Comparison of ENCODE assay signal across 25 cellular contexts in the genomic region with DNA sequence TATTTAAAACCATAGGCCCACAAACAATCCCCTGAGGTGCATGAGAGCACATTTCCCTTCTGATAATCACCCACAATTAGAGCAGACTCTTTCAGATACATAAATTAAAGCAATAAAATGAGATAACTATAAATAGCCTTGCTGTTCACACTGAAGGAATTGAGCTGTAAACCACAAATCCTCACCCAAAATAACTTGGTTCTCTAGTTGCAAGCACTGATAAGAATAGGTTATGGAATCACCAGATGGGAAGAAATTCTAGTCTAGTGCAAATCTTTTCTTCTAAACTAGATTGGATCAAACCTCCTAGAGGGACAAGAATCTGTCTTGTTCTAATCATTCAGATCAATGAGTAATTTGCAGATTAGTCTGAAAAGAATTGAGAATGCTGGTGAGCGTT.
"Had no signal": no experiment of that assay in that cellular context is flagged by ENCODE, and none has a peak within 500 bp of the region (broad histone marks: within the 10 kb centered on the region; RNA-seq: fewer than 3 reads in every experiment).

No MANE protein-coding gene starts in this region.

- H3K27me3 ChIP-seq: body of pancreas, esophagus muscularis mucosa, left lung had no signal

- H3K36me3 Mint-ChIP-seq: type B pancreatic cell had no signal

- H3K4me1 ChIP-seq: body of pancreas had no signal

- DNase-seq: activated CD4-positive, alpha-beta T cell treated with anti-CD3 and anti-CD28 coated beads for 4 hours; activated CD8-positive, alpha-beta memory T cell treated with anti-CD3 and anti-CD28 coated beads, Interleukin-2, amount 50 U/mL, for 48 hours; activated naive CD4-positive, alpha-beta T cell treated with Interleukin-2 at 50 U/mL for 16 hours; body of pancreas; central memory CD4-positive, alpha-beta T cell; cortex of kidney; effector CD4-positive, alpha-beta T cell; hippocampal formation; kidney; left lung; nucleus accumbens; posterior cingulate gyrus; retina; stimulated activated CD4-positive, alpha-beta T cell treated with anti-CD3 and anti-CD28 coated beads, Interleukin-4, amount 100 ng/mL, for 4 hours; stimulated activated CD8-positive, alpha-beta memory T cell treated with anti-CD3 and anti-CD28 coated beads, Interleukin-4, amount 100 ng/mL, for 48 hours; stimulated activated naive CD4-positive, alpha-beta T cell treated with Interleukin-2 at 50 U/mL for 16 hours; substantia nigra; T-helper 17 cell had no signal

- H3K4me3 ChIP-seq: body of pancreas, esophagus muscularis mucosa, left lung, skin epidermis had no signal

- ATAC-seq: body of pancreas, left lung, T-helper 17 cell, WTC11 had no signal

- H3K4me3 Mint-ChIP-seq: activated T-helper 17 cell treated with anti-CD3 and anti-CD28 coated beads, Interleukin-2, amount 50 U/mL, for 72 hours; memory B cell; nephron; T-helper 17 cell; type B pancreatic cell; WTC11 had no signal

- H3K27ac Mint-ChIP-seq: activated T-helper 17 cell treated with anti-CD3 and anti-CD28 coated beads, Interleukin-2, amount 50 U/mL, for 72 hours; memory B cell; nephron; T-helper 17 cell; type B pancreatic cell; WTC11 had no signal

- H3K27ac ChIP-seq: body of pancreas, esophagus muscularis mucosa, left lung, skin epidermis had no signal

- H3K4me1 Mint-ChIP-seq: nephron had no signal

- H3K27me3 Mint-ChIP-seq: activated T-helper 17 cell treated with anti-CD3 and anti-CD28 coated beads, Interleukin-2, amount 50 U/mL, for 72 hours; memory B cell; type B pancreatic cell had no signal

- H3K9me3 ChIP-seq: body of pancreas, esophagus muscularis mucosa, left lung had no signal

- H3K36me3 ChIP-seq: esophagus muscularis mucosa, left lung had no signal
